ENCODE assay signal across 20 cellular contexts in genomic region chr3:93904568-93904967, GRCh38.
"Had no signal": no experiment of that assay in that cellular context is flagged by ENCODE, and none has a peak within 500 bp of the region (broad histone marks: within the 10 kb centered on the region; RNA-seq: fewer than 3 reads in every experiment).

No MANE protein-coding gene starts in this region.

- H3K9me3 ChIP-seq: gastrocnemius medialis, heart right ventricle, mucosa of descending colon, neutrophil, sigmoid colon, stomach, thoracic aorta, transverse colon had no signal

- H3K4me3 ChIP-seq: coronary artery, gastrocnemius medialis, heart right ventricle, mucosa of descending colon, sigmoid colon, skin epidermis, stomach, thoracic aorta, transverse colon had no signal

- ATAC-seq: esophagus mucosa; gastrocnemius medialis; heart right ventricle; mucosa of descending colon; naive thymus-derived CD8-positive, alpha-beta T cell had no signal

- H3K36me3 ChIP-seq: gastrocnemius medialis, neutrophil, sigmoid colon, stomach, thoracic aorta, transverse colon had no signal

- H3K27ac ChIP-seq: coronary artery, gastrocnemius medialis, heart right ventricle, neutrophil, sigmoid colon, skin epidermis, stomach, thoracic aorta, transverse colon had no signal

- H3K4me1 ChIP-seq: gastrocnemius medialis, heart right ventricle, stomach, transverse colon had no signal

- DNase-seq: effector CD4-positive, alpha-beta T cell; endodermal cell; gastrocnemius medialis; heart right ventricle; kidney; mucosa of descending colon; naive thymus-derived CD8-positive, alpha-beta T cell; posterior cingulate gyrus; sigmoid colon; stimulated activated CD4-positive, alpha-beta T cell treated with anti-CD3 and anti-CD28 coated beads, Interleukin-12 subunit alpha, Interleukin-12 subunit beta, amount 100 ng/mL, for 4 hours; stimulated activated naive CD4-positive, alpha-beta T cell; stomach; substantia nigra; transverse colon had no signal

- FAIRE-seq: endothelial cell of umbilical vein, kidney had no signal

- H3K27me3 ChIP-seq: gastrocnemius medialis, heart right ventricle, neutrophil, sigmoid colon, stomach, transverse colon had no signal
